Comparison of ENCODE assay signal across 9 cellular contexts in the genomic region with DNA sequence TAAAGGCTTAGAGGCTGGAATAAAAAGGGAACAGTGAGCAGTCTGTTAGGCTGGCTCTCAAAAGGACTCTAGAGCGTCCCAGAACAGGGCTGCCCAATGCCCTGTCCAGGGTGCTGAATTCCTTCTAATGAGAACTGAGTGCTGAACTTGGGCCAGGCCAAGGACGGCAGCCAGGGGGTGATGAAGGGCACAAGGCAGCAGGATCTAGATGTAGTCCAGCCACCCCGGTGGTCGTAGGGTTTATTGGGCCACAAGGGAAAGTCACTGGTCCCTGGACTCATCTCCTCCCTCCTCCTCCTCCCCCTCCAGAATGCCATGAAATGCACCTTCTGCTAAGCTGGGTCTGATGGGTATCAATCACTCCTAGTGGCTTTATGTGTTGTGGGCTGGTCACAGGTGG. TPM values are rescaled to one million over a fixed set of nuclear protein-coding genes. Genes with fewer than 3 reads are reported as not detected.
A peak's percentile ranks its signal among the peaks of the same experiment; 100 is the strongest.
DNase-seq lines count a peak whose midpoint lies in the region; ATAC-seq and TF ChIP-seq lines count a peak whose summit lies in the region.
"Had no signal": no experiment of that assay in that cellular context is flagged by ENCODE, and none has a peak within 500 bp of the region (broad histone marks: within the 10 kb centered on the region; RNA-seq: fewer than 3 reads in every experiment).

No MANE protein-coding gene starts in this region.

- intact Hi-C loops in CD8-positive, alpha-beta T cell (cut with DNase I, micrococcal nuclease): no loop called here
- intact Hi-C loops in mucosa of descending colon (cut with DNase I, micrococcal nuclease): no loop called here

- POLR2A ChIA-PET in CD8-positive, alpha-beta T cell (lab: Charles Lee): no interaction called here

- H3K9me3 Mint-ChIP-seq in CD8-positive, alpha-beta T cell: no peaks in the 10 kb centered on the region
- H3K9me3 Mint-ChIP-seq in endothelial cell (ENCODE audit: unreplicated experiment): no peaks in the 10 kb centered on the region
- H3K9me3 Mint-ChIP-seq: natural killer cell treated with Interleukin-12 subunit alpha and Interleukin-12 subunit beta and Interleukin-15 and Interleukin-18, amount 100 ng/mL, for 72 hours had no signal

- H3K36me3 Mint-ChIP-seq in CD8-positive, alpha-beta T cell: no peaks in the 10 kb centered on the region
- H3K36me3 Mint-ChIP-seq in endothelial cell (ENCODE audit: low read depth, unreplicated experiment): no peaks in the 10 kb centered on the region
- H3K36me3 Mint-ChIP-seq: natural killer cell treated with Interleukin-12 subunit alpha and Interleukin-12 subunit beta and Interleukin-15 and Interleukin-18, amount 100 ng/mL, for 72 hours had no signal

- no peak for TF ChIP-seq CTCF in CD8-positive, alpha-beta T cell (IDR thresholded peaks at IDR 0.05)
- peak; percentile 23 for TF ChIP-seq CTCF in endothelial cell (IDR thresholded peaks at IDR 0.05; ENCODE audit: unreplicated experiment)
- no peak for TF ChIP-seq CTCF in mucosa of descending colon (IDR thresholded peaks at IDR 0.05)

- no peak overlapping the region for H3K4me3 Mint-ChIP-seq in CD8-positive, alpha-beta T cell
- H3K4me3 Mint-ChIP-seq in endothelial cell (ENCODE audit: unreplicated experiment): no peak overlapping the region
- H3K4me3 Mint-ChIP-seq: natural killer cell treated with Interleukin-12 subunit alpha and Interleukin-12 subunit beta and Interleukin-15 and Interleukin-18, amount 100 ng/mL, for 72 hours had no signal

- no peaks in the 10 kb centered on the region for H3K27me3 Mint-ChIP-seq in CD8-positive, alpha-beta T cell (ENCODE audit: low read depth)
- H3K27me3 Mint-ChIP-seq in endothelial cell (ENCODE audit: unreplicated experiment): peaks cover 7% of the 10 kb centered on the region
- H3K27me3 Mint-ChIP-seq: natural killer cell treated with Interleukin-12 subunit alpha and Interleukin-12 subunit beta and Interleukin-15 and Interleukin-18, amount 100 ng/mL, for 72 hours had no signal

- DNase-seq in CD8-positive, alpha-beta T cell: peak in 6 of 7 experiments; percentile 14 to 54 (median 40)
- DNase-seq in KG1 (lab: John Stamatoyannopoulos, UW) (peak; percentile 65), endothelial cell (ENCODE audit: low spot score) (peak; percentile 91), mucosa of descending colon (peak in 2 of 3 donors; percentile 44 to 81), NCI-H2029 (lab: John Stamatoyannopoulos, UW) (no peak)
- peak in 3 of 4 experiments; percentile 6 to 11 (median 6) for DNase-seq in activated CD4-positive, CD25-positive, alpha-beta regulatory T cell (lab: John Stamatoyannopoulos, UW)

- H3K4me3 ChIP-seq in CD8-positive, alpha-beta T cell (ENCODE audit: low read depth, low read length): no peak overlapping the region
- no peak overlapping the region for H3K4me3 ChIP-seq in mucosa of descending colon

- no peaks in the 10 kb centered on the region for H3K36me3 ChIP-seq in CD8-positive, alpha-beta T cell (ENCODE audit: insufficient read depth, low read length)
- no peaks in the 10 kb centered on the region for H3K36me3 ChIP-seq in mucosa of descending colon (ENCODE audit: low read depth)

- H3K27ac Mint-ChIP-seq in CD8-positive, alpha-beta T cell: no peak overlapping the region
- no peak overlapping the region for H3K27ac Mint-ChIP-seq in endothelial cell (ENCODE audit: unreplicated experiment)
- H3K27ac Mint-ChIP-seq: natural killer cell treated with Interleukin-12 subunit alpha and Interleukin-12 subunit beta and Interleukin-15 and Interleukin-18, amount 100 ng/mL, for 72 hours had no signal

- H3K9me3 ChIP-seq in CD8-positive, alpha-beta T cell (ENCODE audit: low read length): no peaks in the 10 kb centered on the region
- H3K9me3 ChIP-seq in mucosa of descending colon: no peaks in the 10 kb centered on the region

- H3K4me1 Mint-ChIP-seq in CD8-positive, alpha-beta T cell (ENCODE audit: low read depth): no peaks in the 10 kb centered on the region
- H3K4me1 Mint-ChIP-seq in endothelial cell (ENCODE audit: unreplicated experiment): no peaks in the 10 kb centered on the region

- no peak overlapping the region for H3K27ac ChIP-seq in CD8-positive, alpha-beta T cell (ENCODE audit: low read depth, low read length)

- peak; percentile 89 for ATAC-seq in CD8-positive, alpha-beta T cell
- ATAC-seq in mucosa of descending colon (peak; percentile 74), HG03025 (IDR thresholded peaks at IDR 0.05; ENCODE audit: low FRiP score, unreplicated experiment) (no peak), GM19324 (IDR thresholded peaks at IDR 0.05; ENCODE audit: low FRiP score, unreplicated experiment) (no peak)

- CTCF ChIA-PET in CD8-positive, alpha-beta T cell (lab: Charles Lee): interaction anchor here (1.1 kb wide), 1 partner anchor 17 kb away, joined by 3 read pairs; no protein-coding TSS in a partner anchor

- no peaks in the 10 kb centered on the region for H3K4me1 ChIP-seq in CD8-positive, alpha-beta T cell (ENCODE audit: insufficient read depth, low read length)
- H3K4me1 ChIP-seq in mucosa of descending colon (ENCODE audit: low read depth): no peaks in the 10 kb centered on the region

- H3K27me3 ChIP-seq in CD8-positive, alpha-beta T cell (ENCODE audit: insufficient read depth, low read length): no peaks in the 10 kb centered on the region

RNA-seq across cellular contexts. Expression of a gene that starts 19.2 kb away (rescaled TPM):
- total RNA-seq in CD8-positive, alpha-beta T cell: 1 to 10 TPM; 3.1 to 3.7 TPM
- total RNA-seq in endothelial cell (ENCODE audit: unreplicated experiment) (0.62 TPM), mucosa of descending colon (10 to 100 TPM in 1 of 3 donors, 1 to 10 TPM in 1, under 1 TPM in 1; 0.84 to 15.5 (median 1.2) TPM)

RNA-seq across cellular contexts. Expression of a gene that starts 30.6 kb away (rescaled TPM):
- total RNA-seq in CD8-positive, alpha-beta T cell: 1 to 10 TPM; 2.5 to 3.6 TPM
- total RNA-seq in endothelial cell (ENCODE audit: unreplicated experiment) (20.2 TPM), mucosa of descending colon (10 to 100 TPM; 14.7 to 17.6 (median 16.1) TPM)

RNA-seq across cellular contexts. Expression of a gene that starts 47.4 kb away (rescaled TPM):
- 10 to 100 TPM; 36.0 to 39.5 TPM for total RNA-seq in CD8-positive, alpha-beta T cell
- total RNA-seq in endothelial cell (ENCODE audit: unreplicated experiment): 11.0 TPM
- 10 to 100 TPM; 15.7 to 84.0 (median 23.6) TPM for total RNA-seq in mucosa of descending colon

Comparison
In these comparisons a context has a peak if more than half of its experiments do, and no peak if none do; other contexts are left out.
1. ATAC-seq: peak in CD8-positive, alpha-beta T cell (single experiment) and mucosa of descending colon (single experiment); none in HG03025 (single experiment) and GM19324 (single experiment).